8 cellular contexts compared by ENCODE assay signal in genomic region chr19:32177686-32178085, GRCh38.
"Had no signal": no experiment of that assay in that cellular context is flagged by ENCODE, and none has a peak within 500 bp of the region (broad histone marks: within the 10 kb centered on the region; RNA-seq: fewer than 3 reads in every experiment).

No MANE protein-coding gene starts in this region.

- H3K9me3 ChIP-seq: HAP-1 had no signal

- DNase-seq: GM23248, GOT3, H7, IMR-90, KG1 had no signal

- H3K27ac ChIP-seq: GM23248 had no signal

- H3K4me3 ChIP-seq: GM23248, HAP-1, K562 had no signal

- ATAC-seq: HCT116, K562 had no signal

- H3K9ac ChIP-seq: GM23248 had no signal

- H3K36me3 ChIP-seq: HAP-1 had no signal
